ENCODE assay signal across 8 cellular contexts in genomic region chr4:7070729-7071511, GRCh38. TPM values are rescaled to one million over a fixed set of nuclear protein-coding genes. Genes with fewer than 3 reads are reported as not detected.
DNase-seq lines count a peak whose midpoint lies in the region; ATAC-seq and TF ChIP-seq lines count a peak whose summit lies in the region.

No MANE protein-coding gene starts in this region.

- TF ChIP-seq CTCF in endodermal cell (conservative IDR thresholded peaks at IDR 0.05) = peak; percentile 96

- H3K9ac ChIP-seq in endodermal cell (ENCODE audit: extremely low read depth, low read length, poor library complexity, severe bottlenecking) = no peak overlapping the region

- H3K9me3 ChIP-seq in endodermal cell (ENCODE audit: control insufficient read depth, low read length) = no peaks in the 10 kb centered on the region

- DNase-seq in Ammon's horn (ENCODE audit: low spot score) = peak; percentile 85
- DNase-seq in HPDE6-E6E7 (ENCODE audit: extremely low spot score) = peak; percentile 60
- peak; percentile 64 for DNase-seq in NK-92 treated with Interleukin-12 subunit alpha and Interleukin-12 subunit beta, amount 100 ng/mL, for 24 hours (lab: John Stamatoyannopoulos, UW)
- DNase-seq in activated CD8-positive, alpha-beta memory T cell treated with anti-CD3 and anti-CD28 coated beads for 4 hours (ENCODE audit: low read depth in 2 of 2) = peak; percentile 68 to 71
- DNase-seq in endodermal cell = peak; percentile 98
- peak; percentile 50 for DNase-seq in middle frontal gyrus (ENCODE audit: extremely low spot score, low spot score)
- DNase-seq in stimulated activated CD8-positive, alpha-beta memory T cell treated with anti-CD3 and anti-CD28 coated beads, Interleukin-4, amount 100 ng/mL, for 4 hours (ENCODE audit: low read depth in 2 of 2, low spot score in 1 of 2) = peak; percentile 70 to 82

- H3K27ac Mint-ChIP-seq in endodermal cell = no peak overlapping the region

- H3K36me3 Mint-ChIP-seq in endodermal cell (ENCODE audit: low read depth) = no peaks in the 10 kb centered on the region

- WGBS in endodermal cell (ENCODE audit: insufficient coverage in 1 of 2, insufficient read length in 1 of 2), 2 experiments = 36 to 46% methylated on average over 17 to 23 of the region's 23 CpGs

- peak; percentile 39 for ATAC-seq in GM18870 (IDR thresholded peaks at IDR 0.05; ENCODE audit: unreplicated experiment)

- no peak overlapping the region for H3K27ac ChIP-seq in endodermal cell (ENCODE audit: low read depth, low read length)

- H3K27me3 ChIP-seq in endodermal cell (ENCODE audit: control insufficient read depth, insufficient read depth, low read length, poor library complexity, severe bottlenecking) = peaks cover 22% of the 10 kb centered on the region

- H3K4me1 Mint-ChIP-seq in endodermal cell = peaks cover 8% of the 10 kb centered on the region

- no peak overlapping the region for H3K4me3 ChIP-seq in endodermal cell (ENCODE audit: low read length)

- peaks cover 26% of the 10 kb centered on the region for H3K27me3 Mint-ChIP-seq in endodermal cell (ENCODE audit: insufficient read depth)

- no peaks in the 10 kb centered on the region for H3K9me3 Mint-ChIP-seq in endodermal cell

- H3K4me3 Mint-ChIP-seq in endodermal cell = no peak overlapping the region

- no peaks in the 10 kb centered on the region for H3K36me3 ChIP-seq in endodermal cell (ENCODE audit: control insufficient read depth, insufficient read depth, low read length)

- H3K4me1 ChIP-seq in endodermal cell (ENCODE audit: control insufficient read depth, insufficient read depth, low read length) = no peaks in the 10 kb centered on the region

RNA-seq across cellular contexts. Expression of gene GRPEL1, which starts 3.1 kb away (rescaled TPM):
- 10 to 100 TPM; 18.5 to 25.5 TPM for total RNA-seq in endodermal cell
- polyA plus RNA-seq in endodermal cell (2013, experiment 1 of 2) = 16.3 TPM
- 14.6 TPM for polyA plus RNA-seq in endodermal cell (2013, experiment 2 of 2)

RNA-seq across cellular contexts. Expression of gene TADA2B, which starts 27.7 kb away (rescaled TPM):
- 10 to 100 TPM; 17.3 to 17.5 TPM for total RNA-seq in endodermal cell
- 11.6 TPM for polyA plus RNA-seq in endodermal cell (2013, experiment 1 of 2)
- 10.6 TPM for polyA plus RNA-seq in endodermal cell (2013, experiment 2 of 2)
